Comparison of ENCODE assay signal across 2 cellular contexts in genomic region chrX:151975228-151975593, GRCh38.
TF ChIP-seq lines count a peak whose summit lies in the region.

No MANE protein-coding gene starts in this region.

TF ChIP-seq in SK-N-SH, 30 proteins besides CTCF, POLR2A, EP300 and RAD21 (continued from another document):
- TF ChIP-seq TAF1 (IDR thresholded peaks at IDR 0.05; ENCODE audit: borderline replicate concordance, low read depth, low read length) (no peak), SIN3A (IDR thresholded peaks at IDR 0.05; ENCODE audit: borderline replicate concordance, low read depth, low read length) (no peak), REST (IDR thresholded peaks at IDR 0.05; ENCODE audit: low read depth, low read length) (no peak), TCF12 (IDR thresholded peaks at IDR 0.05) (no peak)

TF ChIP-seq in SK-N-SH treated with all-trans-retinoic acid at 6 μM for 48 hours, 23 proteins besides CTCF, POLR2A, EP300 and RAD21 (continued from another document):
- TF ChIP-seq POU6F1 (CRISPR knock-in tag; IDR thresholded peaks at IDR 0.05; ENCODE audit: borderline replicate concordance, low read depth) (no peak), TCF4 (CRISPR knock-in tag; IDR thresholded peaks at IDR 0.05; ENCODE audit: borderline replicate concordance) (no peak), SNAI2 (CRISPR knock-in tag; IDR thresholded peaks at IDR 0.05) (no peak), ISL1 (CRISPR knock-in tag; IDR thresholded peaks at IDR 0.05) (no peak), BACH2 (CRISPR knock-in tag; IDR thresholded peaks at IDR 0.05; ENCODE audit: borderline replicate concordance) (no peak), PPARA (CRISPR knock-in tag; IDR thresholded peaks at IDR 0.05; ENCODE audit: borderline replicate concordance) (no peak), TOX (CRISPR knock-in tag; IDR thresholded peaks at IDR 0.05; ENCODE audit: borderline replicate concordance) (no peak), CSRNP3 (CRISPR knock-in tag; IDR thresholded peaks at IDR 0.05) (no peak), PATZ1 (CRISPR knock-in tag; IDR thresholded peaks at IDR 0.05; ENCODE audit: borderline replicate concordance) (no peak)
